Comparison of ENCODE assay signal across 8 cellular contexts in genomic region chr4:15656038-15656470, GRCh38. TPM values are rescaled to one million over a fixed set of nuclear protein-coding genes. Genes with fewer than 3 reads are reported as not detected.
DNase-seq lines count a peak whose midpoint lies in the region; ATAC-seq and TF ChIP-seq lines count a peak whose summit lies in the region.

No MANE protein-coding gene starts in this region.

- no peak overlapping the region; the same call in 1 of the 2 replicates for H3K27ac ChIP-seq in KMS-11
- H3K27ac ChIP-seq in testis: peak overlapping the region; percentile 97 to 99

- H3K4me1 ChIP-seq in KMS-11 (ENCODE audit: low read depth, poor library complexity, severe bottlenecking) (peaks cover 23% of the 10 kb centered on the region), testis (peaks cover 30% of the 10 kb centered on the region)

- H3K27me3 ChIP-seq in KMS-11 (ENCODE audit: insufficient read depth, low read depth): no peaks in the 10 kb centered on the region
- H3K27me3 ChIP-seq in testis: no peaks in the 10 kb centered on the region

- H3K9me3 ChIP-seq in testis: no peaks in the 10 kb centered on the region

- ATAC-seq in left lobe of liver (peak; percentile 35), HG03457 (IDR thresholded peaks at IDR 0.05; ENCODE audit: unreplicated experiment) (no peak), HG03432 (IDR thresholded peaks at IDR 0.05; ENCODE audit: unreplicated experiment) (no peak)

- H4K20me1 ChIP-seq in KMS-11 (ENCODE audit: insufficient read depth): no peaks in the 10 kb centered on the region

- H3K9ac ChIP-seq in KMS-11: peak overlapping the region; percentile 79; the same call in 1 of the 2 replicates

- TF ChIP-seq POLR2A in testis (IDR thresholded peaks at IDR 0.05): no peak

- intact Hi-C loops in testis (cut with DNase I; ENCODE audit: low total_unique reads): no loop called here

- H3K4me2 ChIP-seq in KMS-11: peak overlapping the region; percentile 42; the same call in 1 of the 2 replicates

- TF ChIP-seq CTCF in AG10803 (conservative IDR thresholded peaks at IDR 0.05; ENCODE audit: low read length) (no peak), KMS-11 (conservative IDR thresholded peaks at IDR 0.05; ENCODE audit: low read depth, low read length) (no peak), testis (IDR thresholded peaks at IDR 0.05) (no peak)

- H3K36me3 ChIP-seq in KMS-11 (ENCODE audit: insufficient read depth) (no peaks in the 10 kb centered on the region), testis (ENCODE audit: low read depth, missing control alignments) (no peaks in the 10 kb centered on the region)

- DNase-seq in AG10803 (ENCODE audit: low read depth): no peak
- peak; percentile 41 for DNase-seq in astrocyte of the hippocampus (ENCODE audit: low read depth, low spot score)
- DNase-seq in left lobe of liver (ENCODE audit: low spot score): peak; percentile 58
- peak; percentile 54 for DNase-seq in testis
- no peak for DNase-seq in AG08396 (ENCODE audit: low spot score)

- H3K4me3 ChIP-seq in AG10803 (ENCODE audit: low read length) (peak overlapping the region; percentile 72), KMS-11 (IDR thresholded peaks at IDR 0.05; ENCODE audit: insufficient read depth, low read depth, low read length) (no peak overlapping the region), testis (peak overlapping the region; percentile 87 to 89)

- peaks cover 30% of the 10 kb centered on the region for H3K79me2 ChIP-seq in KMS-11 (ENCODE audit: insufficient read depth, low read depth)

- H2AFZ ChIP-seq in KMS-11 (ENCODE audit: low read depth): peak overlapping the region; percentile 76; the same call in 1 of the 2 replicates

- 16% methylated on average over 12 of the region's 12 CpGs for WGBS in testis, 2 donors

RNA-seq across cellular contexts. Expression of gene FBXL5, which starts 0.9 kb away (rescaled TPM):
- total RNA-seq in left lobe of liver (38.9 TPM), testis (100 to 1,000 TPM; 149 to 153 TPM)
- polyA plus RNA-seq in testis (ENCODE audit: insufficient read depth, low read depth, low replicate concordance): 162 TPM

RNA-seq across cellular contexts. Expression of gene FAM200B, which starts 25.6 kb away (rescaled TPM):
- total RNA-seq in left lobe of liver: 14.3 TPM
- total RNA-seq in testis: 10 to 100 TPM; 41.8 to 48.9 TPM
- 75.2 TPM for polyA plus RNA-seq in testis (ENCODE audit: insufficient read depth, low read depth, low replicate concordance)

RNA-seq across cellular contexts. Expression of gene BST1, which starts 46.8 kb away (rescaled TPM):
- total RNA-seq in left lobe of liver (3.7 TPM), testis (1 to 10 TPM; 1.1 to 1.6 TPM)
- polyA plus RNA-seq in testis (ENCODE audit: insufficient read depth, low read depth, low replicate concordance): 6.9 TPM

Comparison
In these comparisons a context has a peak if more than half of its experiments do, and no peak if none do; other contexts are left out.
1. DNase-seq: peak in astrocyte of the hippocampus (single experiment), left lobe of liver (single experiment) and testis (single experiment); none in AG10803 (single experiment) and AG08396 (single experiment).